Comparison of ENCODE assay signal across 1 cellular context in the genomic region with DNA sequence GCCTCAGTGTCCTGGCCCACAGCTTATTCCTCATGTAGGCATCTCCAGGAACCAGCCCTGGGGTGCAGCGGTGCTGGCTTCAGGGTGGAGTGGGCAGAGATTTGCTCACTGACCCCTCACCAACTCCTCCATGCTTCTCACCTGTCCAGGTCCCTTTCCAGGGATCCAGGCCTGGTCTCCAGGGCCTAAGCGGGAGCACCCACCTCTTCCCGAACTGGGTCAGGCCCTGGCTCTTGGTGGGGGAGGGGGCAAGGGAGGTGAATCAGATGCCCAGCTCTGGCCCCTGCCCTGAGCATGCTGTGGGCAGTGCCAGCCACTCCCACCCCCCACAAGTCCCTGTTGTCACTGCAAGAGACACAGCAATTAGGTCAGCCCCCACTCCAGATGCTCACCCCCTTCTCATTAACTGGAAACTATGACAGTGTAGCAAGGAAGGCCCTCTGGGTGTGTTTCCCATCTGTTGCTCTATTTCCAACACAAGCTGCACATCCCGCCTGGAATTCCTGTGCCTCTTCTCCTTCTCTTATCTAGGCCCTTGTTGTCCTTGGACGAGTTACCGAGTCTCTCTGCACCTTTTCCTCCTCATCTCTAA.
TF ChIP-seq lines count a peak whose summit lies in the region.

No MANE protein-coding gene starts in this region.

TF ChIP-seq in K562, 482 proteins besides CTCF, POLR2A, EP300 and RAD21 (continued from another document):
- TF ChIP-seq ETS2 (tag; IDR thresholded peaks at IDR 0.05; ENCODE audit: borderline replicate concordance, poor library complexity, severe bottlenecking) (no peak), STAG1 (CRISPR knock-in tag; IDR thresholded peaks at IDR 0.05; ENCODE audit: borderline replicate concordance) (0 out of 2 replicates have a peak, but pooled peaks have one; percentile 7), MEIS2 (IDR thresholded peaks at IDR 0.05; ENCODE audit: partially characterized antibody) (no peak)
- TF ChIP-seq, protein P1, sequence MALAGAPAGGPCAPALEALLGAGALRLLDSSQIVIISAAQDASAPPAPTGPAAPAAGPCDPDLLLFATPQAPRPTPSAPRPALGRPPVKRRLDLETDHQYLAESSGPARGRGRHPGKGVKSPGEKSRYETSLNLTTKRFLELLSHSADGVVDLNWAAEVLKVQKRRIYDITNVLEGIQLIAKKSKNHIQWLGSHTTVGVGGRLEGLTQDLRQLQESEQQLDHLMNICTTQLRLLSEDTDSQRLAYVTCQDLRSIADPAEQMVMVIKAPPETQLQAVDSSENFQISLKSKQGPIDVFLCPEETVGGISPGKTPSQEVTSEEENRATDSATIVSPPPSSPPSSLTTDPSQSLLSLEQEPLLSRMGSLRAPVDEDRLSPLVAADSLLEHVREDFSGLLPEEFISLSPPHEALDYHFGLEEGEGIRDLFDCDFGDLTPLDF (CRISPR knock-in tag; IDR thresholded peaks at IDR 0.05), result no peak
